16 cellular contexts compared by ENCODE assay signal in the genomic region with DNA sequence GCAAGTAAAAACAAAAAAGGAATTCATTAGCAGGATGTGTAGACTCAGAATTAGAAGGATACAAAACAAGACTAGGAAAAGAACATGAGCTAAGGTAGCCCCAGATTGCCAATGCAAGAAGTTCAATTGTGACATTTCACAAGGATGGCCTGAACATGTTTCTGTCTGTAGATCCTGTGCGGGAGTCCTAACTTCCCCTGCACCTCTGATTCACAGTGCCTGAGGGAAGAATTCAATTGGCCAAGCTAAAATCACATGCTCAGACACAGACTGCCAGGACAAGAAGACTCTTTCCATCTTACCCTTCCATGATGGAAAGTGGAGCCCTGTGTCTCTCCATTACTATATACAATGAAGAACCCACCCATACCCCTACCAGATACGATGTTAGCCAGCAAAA.
DNase-seq lines count a peak whose midpoint lies in the region; ATAC-seq, FAIRE-seq and TF ChIP-seq lines count a peak whose summit lies in the region.
"Had no signal": no experiment of that assay in that cellular context is flagged by ENCODE, and none has a peak within 500 bp of the region (broad histone marks: within the 10 kb centered on the region; RNA-seq: fewer than 3 reads in every experiment).

No MANE protein-coding gene starts in this region.

- H3K4me1 ChIP-seq in breast epithelium = no peaks in the 10 kb centered on the region

- H3K4me1 Mint-ChIP-seq in MCF 10A (ENCODE audit: insufficient read depth, unreplicated experiment) (peaks cover 6% of the 10 kb centered on the region), chondrocyte (ENCODE audit: low read depth) (no peaks in the 10 kb centered on the region)
- no peaks in the 10 kb centered on the region for H3K4me1 Mint-ChIP-seq in natural killer cell treated with Interleukin-12 subunit alpha and Interleukin-12 subunit beta and Interleukin-15 and Interleukin-18, amount 100 ng/mL, for 72 hours (ENCODE audit: low read depth in 2 of 2)
- H3K4me1 Mint-ChIP-seq: CD14-positive monocyte had no signal

- no peaks in the 10 kb centered on the region for H3K9me3 Mint-ChIP-seq in MCF 10A (ENCODE audit: unreplicated experiment)
- H3K9me3 Mint-ChIP-seq in natural killer cell treated with Interleukin-12 subunit alpha and Interleukin-12 subunit beta and Interleukin-15 and Interleukin-18, amount 100 ng/mL, for 72 hours = no peaks in the 10 kb centered on the region
- no peaks in the 10 kb centered on the region for H3K9me3 Mint-ChIP-seq in chondrocyte (ENCODE audit: low read depth)
- H3K9me3 Mint-ChIP-seq: CD8-positive, alpha-beta T cell had no signal

- no peak for TF ChIP-seq CTCF in MCF 10A (IDR thresholded peaks at IDR 0.05; ENCODE audit: unreplicated experiment)
- TF ChIP-seq CTCF in breast epithelium (IDR thresholded peaks at IDR 0.05) = no peak
- TF ChIP-seq CTCF in bronchial epithelial cell (IDR thresholded peaks at IDR 0.05; ENCODE audit: insufficient read depth, low read length, severe bottlenecking) = no peak
- no peak for TF ChIP-seq CTCF in chondrocyte (IDR thresholded peaks at IDR 0.05)

- no peak overlapping the region for H3K4me3 Mint-ChIP-seq in MCF 10A (ENCODE audit: unreplicated experiment)
- no peak overlapping the region for H3K4me3 Mint-ChIP-seq in natural killer cell treated with Interleukin-12 subunit alpha and Interleukin-12 subunit beta and Interleukin-15 and Interleukin-18, amount 100 ng/mL, for 72 hours
- H3K4me3 Mint-ChIP-seq in chondrocyte (ENCODE audit: unreplicated experiment) = no peak overlapping the region
- H3K4me3 Mint-ChIP-seq: CD14-positive monocyte; CD8-positive, alpha-beta T cell had no signal

- H3K27me3 ChIP-seq in breast epithelium (no peaks in the 10 kb centered on the region), bronchial epithelial cell (ENCODE audit: control insufficient read depth, insufficient read depth, low read length) (no peaks in the 10 kb centered on the region)

- peak; percentile 45 for DNase-seq in MCF 10A (ENCODE audit: unreplicated experiment)
- no peak for DNase-seq in breast epithelium (ENCODE audit: low spot score in 2 of 2)
- peak; percentile 77 for DNase-seq in bronchial epithelial cell (ENCODE audit: low read depth)
- peak; percentile 10 for DNase-seq in foreskin melanocyte
- DNase-seq in natural killer cell treated with Interleukin-12 subunit alpha and Interleukin-12 subunit beta and Interleukin-15 and Interleukin-18, amount 100 ng/mL, for 72 hours (ENCODE audit: low spot score) = no peak
- no peak for DNase-seq in chondrocyte (ENCODE audit: low spot score)
- no peak for DNase-seq in GM12891 (ENCODE audit: insufficient read length, low spot score)
- DNase-seq: CD8-positive, alpha-beta T cell; COR-L47; DMS153; DND-41; GDM1 had no signal

- H3K36me3 ChIP-seq in breast epithelium = no peaks in the 10 kb centered on the region
- H3K36me3 ChIP-seq in bronchial epithelial cell (ENCODE audit: control insufficient read depth, insufficient read depth, low read length) = no peaks in the 10 kb centered on the region

- no peaks in the 10 kb centered on the region for H3K27me3 Mint-ChIP-seq in MCF 10A (ENCODE audit: insufficient read depth, unreplicated experiment)
- no peaks in the 10 kb centered on the region for H3K27me3 Mint-ChIP-seq in natural killer cell treated with Interleukin-12 subunit alpha and Interleukin-12 subunit beta and Interleukin-15 and Interleukin-18, amount 100 ng/mL, for 72 hours
- H3K27me3 Mint-ChIP-seq in chondrocyte (ENCODE audit: low read depth) = peaks cover 10% of the 10 kb centered on the region

- POLR2A ChIA-PET in MCF 10A (lab: Yijun Ruan, JAX) = interaction anchor here (0.6 to 1.2 kb wide), 3 partner anchors 9 to 58 kb away, joined by 3 to 4 read pairs (median 3); no protein-coding TSS in a partner anchor

- no peak overlapping the region for H3K27ac ChIP-seq in breast epithelium
- H3K27ac ChIP-seq: 22Rv1 had no signal

- ATAC-seq in natural killer cell treated with Interleukin-12 subunit alpha and Interleukin-12 subunit beta and Interleukin-15 and Interleukin-18, amount 100 ng/mL, for 72 hours = no peak
- ATAC-seq: CD8-positive, alpha-beta T cell had no signal

- no peak for FAIRE-seq in bronchial epithelial cell (lab: Jason Lieb, UNC)
- FAIRE-seq in GM12891 (lab: Jason Lieb, UNC) = no peak
- FAIRE-seq: H54, HTR-8/SVneo had no signal

- intact Hi-C loops in MCF 10A (cut with micrococcal nuclease) = no loop called here
- intact Hi-C loops in breast epithelium (cut with DNase I; ENCODE audit: low total_unique reads) = no loop called here

- H3K27ac Mint-ChIP-seq in MCF 10A (ENCODE audit: low read depth, unreplicated experiment) (no peak overlapping the region), chondrocyte (ENCODE audit: unreplicated experiment) (no peak overlapping the region)
- no peak overlapping the region for H3K27ac Mint-ChIP-seq in natural killer cell treated with Interleukin-12 subunit alpha and Interleukin-12 subunit beta and Interleukin-15 and Interleukin-18, amount 100 ng/mL, for 72 hours
- H3K27ac Mint-ChIP-seq: CD14-positive monocyte; CD8-positive, alpha-beta T cell had no signal

- H3K4me3 ChIP-seq in breast epithelium = no peak overlapping the region
- no peak overlapping the region for H3K4me3 ChIP-seq in bronchial epithelial cell (ENCODE audit: low read depth, low read length)

- TF ChIP-seq POLR2A in breast epithelium (IDR thresholded peaks at IDR 0.05) = no peak
- TF ChIP-seq POLR2A in GM12891 (IDR thresholded peaks at IDR 0.05; ENCODE audit: low read depth, low read length) = no peak

- H3K9me3 ChIP-seq in breast epithelium = no peaks in the 10 kb centered on the region

- no TSS peak for BruUV-seq in MCF 10A (replicated peaks; lab: Mats Ljungman, UMichigan)

- H3K36me3 Mint-ChIP-seq in MCF 10A (ENCODE audit: insufficient read depth, unreplicated experiment) = no peaks in the 10 kb centered on the region
- H3K36me3 Mint-ChIP-seq in natural killer cell treated with Interleukin-12 subunit alpha and Interleukin-12 subunit beta and Interleukin-15 and Interleukin-18, amount 100 ng/mL, for 72 hours = no peaks in the 10 kb centered on the region
- H3K36me3 Mint-ChIP-seq in chondrocyte (ENCODE audit: low read depth) = no peaks in the 10 kb centered on the region
- H3K36me3 Mint-ChIP-seq: CD14-positive monocyte; CD8-positive, alpha-beta T cell had no signal

- CTCF ChIA-PET in MCF 10A (lab: Yijun Ruan, JAX) = interaction anchor here (1.0 to 1.7 kb wide), 2 partner anchors 10 to 83 kb away, joined by 4 read pairs; no protein-coding TSS in a partner anchor

TF ChIP-seq in GM12891, 5 proteins besides CTCF, POLR2A, EP300 and RAD21:
- TF ChIP-seq PAX5 (IDR thresholded peaks at IDR 0.05; ENCODE audit: insufficient read depth, low read length, severe bottlenecking) (no peak), POU2F2 (IDR thresholded peaks at IDR 0.05; ENCODE audit: low read depth, low read length) (no peak), SPI1 (IDR thresholded peaks at IDR 0.05; ENCODE audit: low read depth, low read length) (no peak), POLR2AphosphoS5 (IDR thresholded peaks at IDR 0.05; ENCODE audit: low read depth, low read length) (no peak), TAF1 (IDR thresholded peaks at IDR 0.05; ENCODE audit: low read depth, low read length) (no peak)
TF ChIP-seq in GM12891: peak in this region for 0.

Comparison
In these comparisons a context has a peak if more than half of its experiments do, and no peak if none do; other contexts are left out.
1. DNase-seq: peak in MCF 10A (single experiment), bronchial epithelial cell (single experiment) and foreskin melanocyte (single experiment); none in breast epithelium (0 of 2), natural killer cell treated with Interleukin-12 subunit alpha and Interleukin-12 subunit beta and Interleukin-15 and Interleukin-18, amount 100 ng/mL, for 72 hours (single experiment), chondrocyte (single experiment) and GM12891 (single experiment).